Comparison of ENCODE assay signal across 10 cellular contexts in genomic region chr20:32474009-32474716, GRCh38.
DNase-seq lines count a peak whose midpoint lies in the region; ATAC-seq and TF ChIP-seq lines count a peak whose summit lies in the region.
"Had no signal": no experiment of that assay in that cellular context is flagged by ENCODE, and none has a peak within 500 bp of the region (broad histone marks: within the 10 kb centered on the region; RNA-seq: fewer than 3 reads in every experiment).

No MANE protein-coding gene starts in this region.

- POLR2A ChIA-PET in MCF 10A (lab: Yijun Ruan, JAX), result no interaction called here

- WGBS in testis, 2 donors, result 45 to 66% methylated on average over 9 to 18 of the region's 18 CpGs

- intact Hi-C loops in testis (cut with DNase I; ENCODE audit: low total_unique reads), result loop anchor here (10.0 kb wide), 1 partner anchor 139 kb away; no protein-coding TSS in a partner anchor
- intact Hi-C loops in MCF 10A (cut with micrococcal nuclease), result no loop called here

- no peaks in the 10 kb centered on the region for H3K9me3 ChIP-seq in endocrine pancreas (ENCODE audit: control insufficient read depth, low read length)
- H3K9me3 ChIP-seq in mucosa of rectum (ENCODE audit: control insufficient read depth in 2 of 2, low read length in 2 of 2), result no peaks in the 10 kb centered on the region
- H3K9me3 ChIP-seq in testis, result no peaks in the 10 kb centered on the region

- H3K27ac ChIP-seq in mucosa of rectum (ENCODE audit: low read depth in 2 of 2, low read length in 2 of 2) (peak overlapping the region; percentile 93 to 95), testis (peak overlapping the region; percentile 52 to 60)
- H3K27ac ChIP-seq: KMS-11 had no signal

- peak overlapping the region; percentile 6 for H3K9ac ChIP-seq in endocrine pancreas (ENCODE audit: control insufficient read depth, insufficient read depth, low read length)
- peak overlapping the region; percentile 57 to 74 for H3K9ac ChIP-seq in mucosa of rectum (ENCODE audit: low read depth in 1 of 2, low read length in 2 of 2)
- H3K9ac ChIP-seq: KMS-11 had no signal

- H3K36me3 ChIP-seq in endocrine pancreas (ENCODE audit: control insufficient read depth, insufficient read depth, low read length) (no peaks in the 10 kb centered on the region), mucosa of rectum (ENCODE audit: control insufficient read depth in 2 of 2, insufficient read depth in 2 of 2, low read length in 2 of 2) (peaks cover 11 to 18% of the 10 kb centered on the region in 2 donors), testis (ENCODE audit: low read depth, missing control alignments) (no peaks in the 10 kb centered on the region)

- no peak overlapping the region for H3K27ac Mint-ChIP-seq in MCF 10A (ENCODE audit: low read depth, unreplicated experiment)

- BruUV-seq in MCF 10A (replicated peaks; lab: Mats Ljungman, UMichigan), result no TSS peak

- ATAC-seq in HG03025 (IDR thresholded peaks at IDR 0.05; ENCODE audit: low FRiP score, unreplicated experiment), result no peak

- no peak for TF ChIP-seq POLR2A in testis (IDR thresholded peaks at IDR 0.05)

- no peak overlapping the region for H3K4me3 Mint-ChIP-seq in MCF 10A (ENCODE audit: unreplicated experiment)

- DNase-seq in HuH-7.5 (ENCODE audit: low spot score), result peak; percentile 50
- peak; percentile 48 for DNase-seq in testis
- DNase-seq in T-helper 9 cell, result no peak
- DNase-seq in NCI-H2081 (lab: John Stamatoyannopoulos, UW), result no peak
- no peak for DNase-seq in MCF 10A (ENCODE audit: unreplicated experiment)
- DNase-seq: OCI-M1 had no signal

- no peaks in the 10 kb centered on the region for H3K27me3 Mint-ChIP-seq in MCF 10A (ENCODE audit: insufficient read depth, unreplicated experiment)

- no peaks in the 10 kb centered on the region for H3K27me3 ChIP-seq in endocrine pancreas (ENCODE audit: control insufficient read depth, insufficient read depth, low read length)
- H3K27me3 ChIP-seq in mucosa of rectum (ENCODE audit: control insufficient read depth in 2 of 2, insufficient read depth in 2 of 2, low read length in 2 of 2), result no peaks in the 10 kb centered on the region
- no peaks in the 10 kb centered on the region for H3K27me3 ChIP-seq in testis

- H3K4me3 ChIP-seq in endocrine pancreas (ENCODE audit: control insufficient read depth, insufficient read depth, low read length) (no peak overlapping the region), mucosa of rectum (ENCODE audit: low read length in 2 of 2) (peak overlapping the region; percentile 54 to 71), testis (peak overlapping the region in 1 of 2 donors; percentile 6)

- H3K9me3 Mint-ChIP-seq in MCF 10A (ENCODE audit: unreplicated experiment), result no peaks in the 10 kb centered on the region

- H3K4me1 Mint-ChIP-seq in MCF 10A (ENCODE audit: insufficient read depth, unreplicated experiment), result peaks cover 18% of the 10 kb centered on the region

- no peak for TF ChIP-seq CTCF in testis (IDR thresholded peaks at IDR 0.05)
- TF ChIP-seq CTCF in MCF 10A (IDR thresholded peaks at IDR 0.05; ENCODE audit: unreplicated experiment), result no peak

- H3K4me1 ChIP-seq in endocrine pancreas (ENCODE audit: control insufficient read depth, insufficient read depth, low read length) (no peaks in the 10 kb centered on the region), mucosa of rectum (ENCODE audit: control insufficient read depth in 2 of 2, insufficient read depth in 2 of 2, low read length in 2 of 2) (peaks cover 83 to 88% of the 10 kb centered on the region in 2 donors), testis (peaks cover 52% of the 10 kb centered on the region)

- no peaks in the 10 kb centered on the region for H3K36me3 Mint-ChIP-seq in MCF 10A (ENCODE audit: insufficient read depth, unreplicated experiment)

- CTCF ChIA-PET in MCF 10A (lab: Yijun Ruan, JAX), result interaction anchor here (0.6 to 0.8 kb wide), 3 partner anchors 28 to 115 kb away, joined by 3 to 5 read pairs (median 3); no protein-coding TSS in a partner anchor

Comparison
In these comparisons a context has a peak if more than half of its experiments do, and no peak if none do; other contexts are left out.
1. DNase-seq: peak in HuH-7.5 (single experiment) and testis (single experiment); none in T-helper 9 cell (single experiment), NCI-H2081 (0 of 2) and MCF 10A (single experiment).